Comparison of ENCODE assay signal across 16 cellular contexts in the genomic region with DNA sequence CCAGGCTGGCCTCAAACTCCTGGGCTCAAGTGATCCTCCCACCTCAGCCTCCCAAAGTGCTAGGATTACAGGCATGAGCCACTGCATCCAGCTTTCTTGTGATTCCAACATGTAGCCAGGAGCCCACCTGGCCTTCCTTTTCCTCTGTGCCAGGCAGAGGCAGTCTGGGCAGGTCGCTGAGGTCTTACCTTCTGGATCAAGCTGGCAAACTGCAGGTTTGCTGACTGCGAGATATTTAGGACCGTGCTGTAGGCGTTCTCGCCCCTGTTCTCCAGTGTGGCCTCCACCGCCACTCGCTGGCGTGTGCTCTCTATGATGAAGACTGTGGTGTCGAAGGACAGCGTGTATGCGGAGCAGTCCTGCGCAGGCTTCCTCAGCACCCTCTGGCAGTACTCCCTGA. TPM values are rescaled to one million over a fixed set of nuclear protein-coding genes. Genes with fewer than 3 reads are reported as not detected.
DNase-seq lines count a peak whose midpoint lies in the region; ATAC-seq, FAIRE-seq and TF ChIP-seq lines count a peak whose summit lies in the region.
"Had no signal": no experiment of that assay in that cellular context is flagged by ENCODE, and none has a peak within 500 bp of the region (broad histone marks: within the 10 kb centered on the region; RNA-seq: fewer than 3 reads in every experiment).

No MANE protein-coding gene starts in this region.

- H3K36me3 ChIP-seq in RWPE2 (ENCODE audit: low read depth) (no peaks in the 10 kb centered on the region), kidney (ENCODE audit: control insufficient read depth in 1 of 2, insufficient read depth in 2 of 2, low read length in 2 of 2) (no peaks in the 10 kb centered on the region)
- H3K36me3 ChIP-seq: BLaER1 treated with 17β-estradiol and CSF1 and Interleukin-3, amounts not matched to agents 10 nM and 100 nM had no signal

- H3K4me1 ChIP-seq in RWPE2 (ENCODE audit: insufficient read depth, poor library complexity, severe bottlenecking): no peaks in the 10 kb centered on the region
- H3K4me1 ChIP-seq in kidney (ENCODE audit: control insufficient read depth in 1 of 2, insufficient read depth in 1 of 2, low read depth in 1 of 2, low read length in 2 of 2): no peaks in the 10 kb centered on the region

- H3K9ac ChIP-seq in kidney (ENCODE audit: low read length in 2 of 2): no peak overlapping the region
- H3K9ac ChIP-seq: BLaER1 treated with 17β-estradiol and CSF1 and Interleukin-3, amounts not matched to agents 10 nM and 100 nM had no signal

- H3K4me3 ChIP-seq in RWPE2 (ENCODE audit: severe bottlenecking) (no peak overlapping the region), kidney (ENCODE audit: low read length in 2 of 2) (no peak overlapping the region)
- H3K4me3 ChIP-seq: BLaER1 treated with 17β-estradiol and CSF1 and Interleukin-3, amounts not matched to agents 10 nM and 100 nM; GM23338 had no signal

- H3K27me3 ChIP-seq in RWPE2 (ENCODE audit: insufficient read depth, poor library complexity, severe bottlenecking): no peaks in the 10 kb centered on the region
- H3K27me3 ChIP-seq: BLaER1 treated with 17β-estradiol and CSF1 and Interleukin-3, amounts not matched to agents 10 nM and 100 nM had no signal

- FAIRE-seq in kidney (lab: Jason Lieb, UNC): no peak
- FAIRE-seq: H54, HTR-8/SVneo had no signal

- TF ChIP-seq CTCF in RWPE2 (IDR thresholded peaks at IDR 0.05; ENCODE audit: poor library complexity, severe bottlenecking) (no peak), kidney (IDR thresholded peaks at IDR 0.05; ENCODE audit: borderline replicate concordance, extremely low read depth, insufficient read depth) (no peak), RWPE1 (conservative IDR thresholded peaks at IDR 0.05; ENCODE audit: low read depth) (no peak)

- intact Hi-C loops in kidney (cut with DNase I): no loop called here
- intact Hi-C loops in sciatic nerve (cut with DNase I): no loop called here
- intact Hi-C loops in left ventricle myocardium superior (cut with micrococcal nuclease): no loop called here

- no peaks in the 10 kb centered on the region for H3K9me3 ChIP-seq in RWPE2 (ENCODE audit: severe bottlenecking)
- no peaks in the 10 kb centered on the region for H3K9me3 ChIP-seq in kidney (ENCODE audit: control insufficient read depth in 1 of 2, low read length in 2 of 2)
- H3K9me3 ChIP-seq: BLaER1 treated with 17β-estradiol and CSF1 and Interleukin-3, amounts not matched to agents 10 nM and 100 nM had no signal

- ATAC-seq in RWPE2 (ENCODE audit: low read depth) (no peak), sciatic nerve (no peak), left ventricle myocardium superior (no peak), left lobe of liver (no peak)
- ATAC-seq: CD8-positive, alpha-beta T cell; GM23338 had no signal

- H3K27ac ChIP-seq in RWPE2 (ENCODE audit: poor library complexity, severe bottlenecking) (no peak overlapping the region), kidney (ENCODE audit: low read depth in 2 of 2, low read length in 2 of 2) (no peak overlapping the region), RWPE1 (no peak overlapping the region)
- H3K27ac ChIP-seq: BLaER1 treated with 17β-estradiol and CSF1 and Interleukin-3, amounts not matched to agents 10 nM and 100 nM had no signal

- DNase-seq in RWPE2 (ENCODE audit: low spot score) (peak; percentile 58), kidney (peak; percentile 41), sciatic nerve (ENCODE audit: low spot score) (peak; percentile 27), left ventricle myocardium superior (no peak), left lobe of liver (ENCODE audit: low spot score) (no peak), RWPE1 (ENCODE audit: low spot score) (no peak)
- DNase-seq: Calu3; CD8-positive, alpha-beta T cell; DMS79 treated with DMSO at 0.1 percent for 48 hours; GF-D8; HCEC 1CT; HFFc6 had no signal

- POLR2A ChIA-PET in RWPE1 (lab: Yijun Ruan, JAX; ENCODE audit: low non-redundant PET): no interaction called here

- CTCF ChIA-PET in RWPE1 (lab: Yijun Ruan, JAX): interaction anchor here (0.7 to 1.3 kb wide), 2 partner anchors 14 to 67 kb away, joined by 3 to 7 read pairs; no protein-coding TSS in a partner anchor

RNA-seq across cellular contexts. Expression of a gene that starts 42.5 kb away (rescaled TPM):
- total RNA-seq in kidney (47.6 TPM), sciatic nerve (58.0 TPM), left ventricle myocardium superior (45.1 TPM), left lobe of liver (21.5 TPM)
- 9.8 TPM for polyA plus RNA-seq in kidney (ENCODE audit: insufficient read depth, low read depth, low replicate concordance)

Comparison
In these comparisons a context has a peak if more than half of its experiments do, and no peak if none do; other contexts are left out.
1. DNase-seq: peak in RWPE2 (single experiment), kidney (single experiment) and sciatic nerve (single experiment); none in left ventricle myocardium superior (single experiment), left lobe of liver (single experiment) and RWPE1 (single experiment).